ENCODE assay signal across 8 cellular contexts in the genomic region with DNA sequence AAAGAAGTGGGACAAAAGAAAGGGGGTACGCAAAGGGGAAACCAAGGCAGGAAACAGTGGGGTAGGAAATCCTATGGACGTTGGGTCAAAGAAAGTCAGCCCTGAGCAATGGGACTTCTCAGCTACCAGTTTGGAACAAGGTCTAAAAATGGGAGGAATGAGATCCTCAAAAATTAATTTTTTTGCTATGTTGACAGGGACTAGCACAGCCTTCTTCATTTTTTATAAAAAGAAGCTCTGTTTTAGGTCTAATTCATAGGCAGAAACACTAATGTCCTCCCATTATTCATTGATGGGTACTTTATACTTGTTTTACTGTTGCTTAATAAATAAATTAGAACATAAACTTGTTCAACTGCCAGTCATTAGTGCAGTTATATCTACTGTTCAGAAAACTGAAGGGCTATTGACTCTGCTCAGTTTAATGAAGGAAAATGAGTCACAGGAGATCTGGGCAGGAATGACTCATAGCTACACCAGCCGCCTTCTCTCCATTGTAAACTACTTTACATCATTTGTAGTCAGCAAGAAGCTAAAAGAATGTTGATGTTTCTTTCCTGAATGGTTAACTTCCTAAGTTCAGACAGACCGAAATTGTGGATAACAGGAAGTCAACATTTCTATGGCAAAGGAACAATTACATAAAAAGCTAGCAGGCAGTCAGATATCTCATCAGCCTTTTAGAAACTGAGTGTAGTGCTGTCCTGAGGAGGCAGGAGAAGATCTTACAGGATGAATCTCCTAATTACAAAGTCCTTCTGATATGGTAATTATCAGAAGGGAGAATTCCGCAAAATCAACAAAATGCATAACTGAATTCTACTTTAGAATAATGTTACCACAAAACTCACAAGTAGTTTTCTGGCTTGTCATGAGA.
A peak's percentile ranks its signal among the peaks of the same experiment; 100 is the strongest.
DNase-seq lines count a peak whose midpoint lies in the region; ATAC-seq and TF ChIP-seq lines count a peak whose summit lies in the region.

No MANE protein-coding gene starts in this region.

- no peak for TF ChIP-seq POLR2A in NB4 (IDR thresholded peaks at IDR 0.05; ENCODE audit: extremely low read depth, insufficient read length)

- no peak for TF ChIP-seq CTCF in NB4 (IDR thresholded peaks at IDR 0.05; ENCODE audit: low read depth, low read length)

- ATAC-seq in esophagus mucosa (peak; percentile 98), HG02678 (IDR thresholded peaks at IDR 0.05; ENCODE audit: unreplicated experiment) (no peak)

- DNase-seq in EL (peak; percentile 78), NB4 (ENCODE audit: low read depth) (peak; percentile 33), occipital lobe (lab: John Stamatoyannopoulos, UW) (peak; percentile 44), NCI-H2029 (lab: John Stamatoyannopoulos, UW) (no peak), NCI-H748 treated with DMSO at 0.1 percent for 48 hours (lab: John Stamatoyannopoulos, UW) (no peak)
- DNase-seq in effector CD8-positive, alpha-beta T cell (lab: John Stamatoyannopoulos, UW), result no peak

- no peak overlapping the region for H3K4me3 ChIP-seq in NB4 (ENCODE audit: low read depth, low read length)

Comparison
In these comparisons a context has a peak if more than half of its experiments do, and no peak if none do; other contexts are left out.
1. DNase-seq: peak in EL (single experiment), NB4 (single experiment) and occipital lobe (single experiment); none in effector CD8-positive, alpha-beta T cell (single experiment), NCI-H2029 (single experiment) and NCI-H748 treated with DMSO at 0.1 percent for 48 hours (single experiment).